21 cellular contexts compared by ENCODE assay signal in genomic region chr1:53384796-53385195, GRCh38. TPM values are rescaled to one million over a fixed set of nuclear protein-coding genes. Genes with fewer than 3 reads are reported as not detected.
DNase-seq lines count a peak whose midpoint lies in the region; ATAC-seq and TF ChIP-seq lines count a peak whose summit lies in the region.
"Had no signal": no experiment of that assay in that cellular context is flagged by ENCODE, and none has a peak within 500 bp of the region (broad histone marks: within the 10 kb centered on the region; RNA-seq: fewer than 3 reads in every experiment).

No MANE protein-coding gene starts in this region.

- H3K9me3 ChIP-seq in BLaER1 (no peaks in the 10 kb centered on the region), WERI-Rb-1 (ENCODE audit: severe bottlenecking) (peaks cover 2% of the 10 kb centered on the region), neural progenitor cell (ENCODE audit: low read depth) (no peaks in the 10 kb centered on the region), testis (no peaks in the 10 kb centered on the region), aorta (ENCODE audit: control insufficient read depth, low read length) (no peaks in the 10 kb centered on the region)
- H3K9me3 ChIP-seq: BE2C had no signal

- peaks cover 10% of the 10 kb centered on the region for H3K9me3 Mint-ChIP-seq in neural progenitor cell

- H4K20me1 ChIP-seq in BLaER1: no peaks in the 10 kb centered on the region
- no peaks in the 10 kb centered on the region for H4K20me1 ChIP-seq in neural progenitor cell (ENCODE audit: low read depth)

- H3K9ac ChIP-seq in BLaER1 (no peak overlapping the region), neural progenitor cell (no peak overlapping the region)
- H3K9ac ChIP-seq: GM23248 had no signal

- no peaks in the 10 kb centered on the region for H3K79me2 ChIP-seq in neural progenitor cell (ENCODE audit: low read depth)

- H3K36me3 Mint-ChIP-seq in neural progenitor cell: no peaks in the 10 kb centered on the region

- 90 to 95% methylated on average over 3 of the region's 3 CpGs for WGBS in testis, 2 donors
- 88 to 93% methylated on average over 3 of the region's 3 CpGs for WGBS in aorta, 2 donors

- intact Hi-C loops in testis (cut with DNase I; ENCODE audit: low total_unique reads): no loop called here
- intact Hi-C loops in aorta (cut with DNase I): no loop called here

- H2AFZ ChIP-seq in neural progenitor cell (replicated peaks): no peak overlapping the region
- H2AFZ ChIP-seq: GM23248 had no signal

- ATAC-seq in aorta (ENCODE audit: low FRiP score): no peak
- ATAC-seq: A549, HCT116 had no signal

- peak overlapping the region; percentile 11 for H3K27ac Mint-ChIP-seq in neural progenitor cell
- H3K27ac Mint-ChIP-seq: CD4-positive, alpha-beta memory T cell had no signal

- H3K4me3 ChIP-seq in BLaER1 (no peak overlapping the region), NB4 (ENCODE audit: low read depth, low read length) (no peak overlapping the region), WERI-Rb-1 (ENCODE audit: low read depth, low read length) (no peak overlapping the region), neural progenitor cell (no peak overlapping the region), testis (no peak overlapping the region), aorta (ENCODE audit: low read length in 2 of 2) (no peak overlapping the region)
- H3K4me3 ChIP-seq: A549, GM23248 had no signal

- H3K4me1 ChIP-seq in BLaER1: peaks cover 74% of the 10 kb centered on the region
- H3K4me1 ChIP-seq in neural progenitor cell: no peaks in the 10 kb centered on the region
- peaks cover 9% of the 10 kb centered on the region for H3K4me1 ChIP-seq in testis
- no peaks in the 10 kb centered on the region for H3K4me1 ChIP-seq in aorta (ENCODE audit: control insufficient read depth in 1 of 2, insufficient read depth in 2 of 2, low read length in 2 of 2)
- H3K4me1 ChIP-seq: BE2C had no signal

- no peak overlapping the region for H3K4me3 Mint-ChIP-seq in neural progenitor cell
- H3K4me3 Mint-ChIP-seq: CD4-positive, alpha-beta memory T cell; H9 had no signal

- no peak overlapping the region for H3K27ac ChIP-seq in BLaER1
- H3K27ac ChIP-seq in WERI-Rb-1: peak overlapping the region; percentile 55
- no peak overlapping the region for H3K27ac ChIP-seq in neural progenitor cell
- H3K27ac ChIP-seq in testis: no peak overlapping the region
- H3K27ac ChIP-seq in aorta (ENCODE audit: low read depth in 1 of 2, low read length in 2 of 2): no peak overlapping the region
- H3K27ac ChIP-seq: A549, GM23248 had no signal

- TF ChIP-seq CTCF in NB4 (IDR thresholded peaks at IDR 0.05; ENCODE audit: low read depth, low read length) (no peak), WERI-Rb-1 (IDR thresholded peaks at IDR 0.05; ENCODE audit: low read depth, low read length) (no peak), neural progenitor cell (IDR thresholded peaks at IDR 0.05) (no peak), testis (IDR thresholded peaks at IDR 0.05) (no peak)

- H3K27me3 ChIP-seq in BLaER1 (no peaks in the 10 kb centered on the region), WERI-Rb-1 (ENCODE audit: insufficient read depth, low read depth, severe bottlenecking) (no peaks in the 10 kb centered on the region), neural progenitor cell (no peaks in the 10 kb centered on the region), testis (no peaks in the 10 kb centered on the region), aorta (ENCODE audit: control insufficient read depth in 1 of 2, insufficient read depth in 2 of 2, low read length in 1 of 2) (peaks cover 0 to 1% of the 10 kb centered on the region in 2 donors)
- H3K27me3 ChIP-seq: BE2C had no signal

- TF ChIP-seq POLR2A in NB4 (IDR thresholded peaks at IDR 0.05; ENCODE audit: extremely low read depth, insufficient read length) (no peak), testis (IDR thresholded peaks at IDR 0.05) (no peak)

- H3K4me1 Mint-ChIP-seq in neural progenitor cell: peaks cover 7% of the 10 kb centered on the region

- no peaks in the 10 kb centered on the region for H3F3A ChIP-seq in neural progenitor cell (ENCODE audit: low read depth)

- H3K4me2 ChIP-seq in BLaER1 (peak overlapping the region; percentile 15; the same call in 1 of the 2 replicates), neural progenitor cell (no peak overlapping the region)
- H3K4me2 ChIP-seq: A549 had no signal

- H3K27me3 Mint-ChIP-seq in neural progenitor cell (ENCODE audit: insufficient read depth, low read depth): peaks cover 26% of the 10 kb centered on the region

- H3K36me3 ChIP-seq in BLaER1 (no peaks in the 10 kb centered on the region), WERI-Rb-1 (no peaks in the 10 kb centered on the region), neural progenitor cell (no peaks in the 10 kb centered on the region), testis (ENCODE audit: low read depth, missing control alignments) (no peaks in the 10 kb centered on the region), aorta (ENCODE audit: control insufficient read depth in 1 of 2, insufficient read depth in 2 of 2, low read length in 1 of 2) (no peaks in the 10 kb centered on the region)
- H3K36me3 ChIP-seq: BE2C had no signal

- DNase-seq in NB4 (ENCODE audit: low read depth): peak; percentile 12
- peak; percentile 73 for DNase-seq in WERI-Rb-1
- DNase-seq in neural progenitor cell (ENCODE audit: low spot score): no peak
- no peak for DNase-seq in testis
- no peak for DNase-seq in NCI-H1694 (lab: John Stamatoyannopoulos, UW)
- DNase-seq in aorta: no peak
- DNase-seq: 8988T; ACHN; AML-193; BE2C; C1 segment of cervical spinal cord; Calu3; CD4-positive, alpha-beta memory T cell; COR-L47; DMS153; DND-41; GM23248; H9 had no signal

RNA-seq across cellular contexts. Expression of gene LRP8, which starts 56.9 kb away (rescaled TPM):
- total RNA-seq in neural progenitor cell (ENCODE audit: low replicate concordance) (15.6 and 25.7 TPM in 2 replicates), testis (100 to 1,000 TPM; 223 to 253 TPM), aorta (10 to 100 TPM in 1 of 2 donors, 1 to 10 TPM in 1; 8.1 to 12.3 TPM)
- polyA plus RNA-seq in testis (ENCODE audit: insufficient read depth, low read depth, low replicate concordance) (64.3 TPM), aorta (1 to 10 TPM; 1.1 to 3.6 TPM)

Comparison
In these comparisons a context has a peak if more than half of its experiments do, and no peak if none do; other contexts are left out.
1. DNase-seq: peak in NB4 (single experiment) and WERI-Rb-1 (single experiment); none in neural progenitor cell (single experiment), testis (single experiment), NCI-H1694 (single experiment) and aorta (0 of 2).